Comparison of ENCODE assay signal across 8 cellular contexts in genomic region chr15:60787737-60788513, GRCh38.
DNase-seq lines count a peak whose midpoint lies in the region; ATAC-seq and TF ChIP-seq lines count a peak whose summit lies in the region.

No MANE protein-coding gene starts in this region.

- POLR2A ChIA-PET in HEK293T (lab: Yijun Ruan, JAX): no interaction called here

- no peaks in the 10 kb centered on the region for H3K36me3 ChIP-seq in GM06990 (ENCODE audit: control insufficient read depth, insufficient read depth, low read length)

- TF ChIP-seq CTCF in GM06990 (IDR thresholded peaks at IDR 0.05; ENCODE audit: insufficient read depth, low read length, poor library complexity, severe bottlenecking) (peak; percentile 65), cardiac fibroblast (IDR thresholded peaks at IDR 0.05; ENCODE audit: low read depth, low read length) (peak; percentile 65)

- H3K27me3 ChIP-seq in GM06990 (replicated peaks; ENCODE audit: control insufficient read depth, insufficient read depth, low read length): no peaks in the 10 kb centered on the region; the same call in 1 of the 2 replicates

- H3K4me3 ChIP-seq in GM06990 (replicated peaks; ENCODE audit: low read depth, low read length): no peak overlapping the region
- H3K4me3 ChIP-seq in cardiac fibroblast (replicated peaks in 1 of 2; ENCODE audit: low read depth in 2 of 2, low read length in 2 of 2): no peak overlapping the region

- CTCF ChIA-PET in HEK293T (lab: Yijun Ruan, JAX): interaction anchor here (0.5 to 1.5 kb wide), 2 partner anchors 15 to 23 kb away, joined by 3 read pairs; no protein-coding TSS in a partner anchor

- DNase-seq in GM06990 (ENCODE audit: extremely low read depth, insufficient read length) (no peak), RKO (ENCODE audit: low spot score) (peak; percentile 16), cardiac fibroblast (ENCODE audit: low read depth in 2 of 2) (peak in 1 of 2 donors; percentile 23), renal cortical epithelial cell (ENCODE audit: low read depth) (peak; percentile 4), retina (no peak), DMS79 (lab: John Stamatoyannopoulos, UW) (no peak), HEK293T (ENCODE audit: extremely low spot score) (no peak)

- no peak for ATAC-seq in GM21576 (IDR thresholded peaks at IDR 0.05; ENCODE audit: unreplicated experiment)

TF ChIP-seq in HEK293T, 16 proteins besides CTCF, POLR2A, EP300 and RAD21:
- TF ChIP-seq HDGF (IDR thresholded peaks at IDR 0.05; ENCODE audit: borderline replicate concordance): no peak

Comparison
In these comparisons a context has a peak if more than half of its experiments do, and no peak if none do; other contexts are left out.
1. DNase-seq: peak in RKO (single experiment) and renal cortical epithelial cell (single experiment); none in GM06990 (single experiment), retina (single experiment), DMS79 (single experiment) and HEK293T (single experiment).